ENCODE assay signal across 16 cellular contexts in genomic region chr17:40482722-40483121, GRCh38. TPM values are rescaled to one million over a fixed set of nuclear protein-coding genes. Genes with fewer than 3 reads are reported as not detected.
DNase-seq lines count a peak whose midpoint lies in the region; ATAC-seq, FAIRE-seq and TF ChIP-seq lines count a peak whose summit lies in the region.
"Had no signal": no experiment of that assay in that cellular context is flagged by ENCODE, and none has a peak within 500 bp of the region (broad histone marks: within the 10 kb centered on the region; RNA-seq: fewer than 3 reads in every experiment).

No MANE protein-coding gene starts in this region.

- CTCF ChIA-PET in activated CD8-positive, alpha-beta T cell treated with anti-CD3 and anti-CD28 coated beads for 36 hours (lab: Charles Lee), result interaction anchor here (11.0 kb wide), 1 partner anchor 49 kb away, joined by 158 read pairs; no protein-coding TSS in a partner anchor

- TF ChIP-seq CTCF in activated CD8-positive, alpha-beta T cell treated with anti-CD3 and anti-CD28 coated beads for 36 hours (IDR thresholded peaks at IDR 0.05), result no peak
- no peak for TF ChIP-seq CTCF in keratinocyte (optimal IDR thresholded peaks at IDR 0.05 in 1 of 3, IDR thresholded peaks at IDR 0.05 in 1 of 3, conservative IDR thresholded peaks at IDR 0.05 in 1 of 3; ENCODE audit: extremely low read depth in 1 of 3, insufficient read depth in 2 of 3, low read length in 3 of 3)

- H3K4me3 ChIP-seq in CD4-positive, CD25-positive, alpha-beta regulatory T cell (ENCODE audit: low read depth, low read length), result no peak overlapping the region
- H3K4me3 ChIP-seq in keratinocyte (ENCODE audit: control insufficient read depth in 2 of 3, extremely low read depth in 1 of 3, insufficient read depth in 2 of 3, low read depth in 1 of 3, low read length in 3 of 3), result no peak overlapping the region
- H3K4me3 ChIP-seq in HAP-1, result no peak overlapping the region
- H3K4me3 ChIP-seq: prostate gland had no signal

- H3K27me3 ChIP-seq in CD4-positive, CD25-positive, alpha-beta regulatory T cell (ENCODE audit: control insufficient read depth, insufficient read depth, low read length), result no peaks in the 10 kb centered on the region
- H3K27me3 ChIP-seq in keratinocyte (ENCODE audit: control insufficient read depth, extremely low read depth, insufficient read depth, low read length) (no peaks in the 10 kb centered on the region), HAP-1 (ENCODE audit: low read depth) (no peaks in the 10 kb centered on the region)

- H3K36me3 Mint-ChIP-seq in CD4-positive, CD25-positive, alpha-beta regulatory T cell, result no peaks in the 10 kb centered on the region
- peaks cover 4% of the 10 kb centered on the region for H3K36me3 Mint-ChIP-seq in activated CD8-positive, alpha-beta T cell treated with anti-CD3 and anti-CD28 coated beads for 36 hours (ENCODE audit: low read depth)
- H3K36me3 Mint-ChIP-seq: brain, IgD-negative memory B cell had no signal

- H3K4me1 ChIP-seq in CD4-positive, CD25-positive, alpha-beta regulatory T cell (ENCODE audit: control insufficient read depth, insufficient read depth, low read length, poor library complexity, severe bottlenecking), result peaks cover 30% of the 10 kb centered on the region
- peaks cover 55% of the 10 kb centered on the region for H3K4me1 ChIP-seq in keratinocyte (ENCODE audit: control insufficient read depth, extremely low read depth, insufficient read depth, low read length)
- H3K4me1 ChIP-seq in HAP-1, result no peaks in the 10 kb centered on the region

- no peaks in the 10 kb centered on the region for H3K9me3 ChIP-seq in CD4-positive, CD25-positive, alpha-beta regulatory T cell (ENCODE audit: control insufficient read depth in 2 of 2, low read length in 2 of 2)
- H3K9me3 ChIP-seq in keratinocyte (ENCODE audit: control insufficient read depth, low read depth, low read length) (no peaks in the 10 kb centered on the region), HAP-1 (no peaks in the 10 kb centered on the region)
- H3K9me3 ChIP-seq: prostate gland had no signal

- peaks cover 4% of the 10 kb centered on the region for H3K27me3 Mint-ChIP-seq in CD4-positive, CD25-positive, alpha-beta regulatory T cell
- H3K27me3 Mint-ChIP-seq in activated CD8-positive, alpha-beta T cell treated with anti-CD3 and anti-CD28 coated beads for 36 hours, result no peaks in the 10 kb centered on the region

- H2AFZ ChIP-seq in keratinocyte (ENCODE audit: control insufficient read depth, low read length), result no peak overlapping the region

- H3K4me2 ChIP-seq in keratinocyte (ENCODE audit: control insufficient read depth, extremely low read depth, insufficient read depth, low read depth, low read length), result no peak overlapping the region

- H3K9me3 Mint-ChIP-seq in CD4-positive, CD25-positive, alpha-beta regulatory T cell, result no peaks in the 10 kb centered on the region
- peaks cover 2% of the 10 kb centered on the region for H3K9me3 Mint-ChIP-seq in activated CD8-positive, alpha-beta T cell treated with anti-CD3 and anti-CD28 coated beads for 36 hours
- H3K9me3 Mint-ChIP-seq: IgD-negative memory B cell had no signal

- in situ Hi-C loops in HAP-1 (cut with MboI; ENCODE audit: low sequenced_read_pairs), result no loop called here

- H3K9ac ChIP-seq in keratinocyte (ENCODE audit: control insufficient read depth, extremely low read depth, insufficient read depth, low read length), result no peak overlapping the region

- DNase-seq in CD4-positive, CD25-positive, alpha-beta regulatory T cell, result no peak
- DNase-seq in HT-29 (ENCODE audit: low spot score) (peak; percentile 32), keratinocyte (ENCODE audit: low read depth, low spot score) (peak; percentile 66), NCI-H187 treated with DMSO at 0.1 percent for 48 hours (lab: John Stamatoyannopoulos, UW) (no peak), HAP-1 (ENCODE audit: low spot score in 2 of 2) (no peak)
- no peak for DNase-seq in activated CD8-positive, alpha-beta T cell treated with anti-CD3 and anti-CD28 coated beads for 36 hours
- DNase-seq: hypothalamus; NCI-H2081 treated with DMSO at 0.1 percent for 48 hours; NCI-H748 treated with DMSO at 0.1 percent for 48 hours; stimulated activated CD4-positive, alpha-beta T cell treated with anti-CD3 and anti-CD28 coated beads, Interleukin-12 subunit alpha, Interleukin-12 subunit beta, amount 100 ng/mL, for 4 hours had no signal

- H3K27ac ChIP-seq in CD4-positive, CD25-positive, alpha-beta regulatory T cell (ENCODE audit: insufficient read depth, low read length, poor library complexity, severe bottlenecking), result no peak overlapping the region
- peak overlapping the region; percentile 96 for H3K27ac ChIP-seq in keratinocyte (ENCODE audit: control insufficient read depth, insufficient read depth, low read length)
- H3K27ac ChIP-seq: prostate gland had no signal

- no peaks in the 10 kb centered on the region for H3K36me3 ChIP-seq in CD4-positive, CD25-positive, alpha-beta regulatory T cell (ENCODE audit: control insufficient read depth, insufficient read depth, low read length)
- peaks cover 43 to 92% of the 10 kb centered on the region in 2 experiments for H3K36me3 ChIP-seq in keratinocyte (ENCODE audit: control insufficient read depth in 2 of 2, extremely low read depth in 1 of 2, insufficient read depth in 2 of 2, low read length in 2 of 2)
- no peaks in the 10 kb centered on the region for H3K36me3 ChIP-seq in HAP-1 (replicated peaks)
- H3K36me3 ChIP-seq: prostate gland had no signal

- intact Hi-C loops in activated CD8-positive, alpha-beta T cell treated with anti-CD3 and anti-CD28 coated beads for 36 hours (cut with micrococcal nuclease), result loop anchor here (5.0 kb wide), 2 partner anchors 35 to 50 kb away; no protein-coding TSS in a partner anchor

- H3K9me1 ChIP-seq in keratinocyte (ENCODE audit: control insufficient read depth, extremely low read depth, insufficient read depth, low read length), result peaks cover 3% of the 10 kb centered on the region

- POLR2A ChIA-PET in activated CD8-positive, alpha-beta T cell treated with anti-CD3 and anti-CD28 coated beads for 36 hours (lab: Charles Lee), result interaction anchor here (2.2 kb wide), 1 partner anchor 8 kb away, joined by 12 read pairs; no protein-coding TSS in a partner anchor

- H3K4me1 Mint-ChIP-seq in CD4-positive, CD25-positive, alpha-beta regulatory T cell, result peaks cover 13 to 60% (median 30%) of the 10 kb centered on the region in 4 donors
- H3K4me1 Mint-ChIP-seq in activated CD8-positive, alpha-beta T cell treated with anti-CD3 and anti-CD28 coated beads for 36 hours (ENCODE audit: low read depth), result peaks cover 62% of the 10 kb centered on the region

- peaks cover 78% of the 10 kb centered on the region for H4K20me1 ChIP-seq in keratinocyte (ENCODE audit: control insufficient read depth, extremely low read depth, insufficient read depth, low read length)

- no peak for FAIRE-seq in keratinocyte (lab: Jason Lieb, UNC)
- FAIRE-seq: RCC 7860 had no signal

- peak overlapping the region in 1 of 4 donors; percentile 16 for H3K4me3 Mint-ChIP-seq in CD4-positive, CD25-positive, alpha-beta regulatory T cell
- H3K4me3 Mint-ChIP-seq in activated CD8-positive, alpha-beta T cell treated with anti-CD3 and anti-CD28 coated beads for 36 hours, result no peak overlapping the region
- H3K4me3 Mint-ChIP-seq: brain had no signal

- H3K79me2 ChIP-seq in keratinocyte (ENCODE audit: control insufficient read depth, insufficient read depth, low read length), result no peaks in the 10 kb centered on the region

- H3K27ac Mint-ChIP-seq in CD4-positive, CD25-positive, alpha-beta regulatory T cell, result peak overlapping the region; percentile 91 to 99 (median 94)
- H3K27ac Mint-ChIP-seq in activated CD8-positive, alpha-beta T cell treated with anti-CD3 and anti-CD28 coated beads for 36 hours, result peak overlapping the region; percentile 75
- H3K27ac Mint-ChIP-seq: brain had no signal

- no peak for ATAC-seq in CD4-positive, CD25-positive, alpha-beta regulatory T cell (ENCODE audit: low read depth in 2 of 2)
- no peak for ATAC-seq in activated CD8-positive, alpha-beta T cell treated with anti-CD3 and anti-CD28 coated beads for 36 hours
- no peak for ATAC-seq in SK-N-SH treated with all-trans-retinoic acid at 6 μM for 48 hours

- dilution Hi-C loops in keratinocyte (cut with MboI; ENCODE audit: extremely low pct_ligation_motif_present, low sequenced_read_pairs), result no loop called here

TF ChIP-seq in SK-N-SH treated with all-trans-retinoic acid at 6 μM for 48 hours, 23 proteins besides CTCF, POLR2A, EP300 and RAD21 (continues in another document):
- TF ChIP-seq PPARA (CRISPR knock-in tag; IDR thresholded peaks at IDR 0.05; ENCODE audit: borderline replicate concordance) (no peak), SNAI2 (CRISPR knock-in tag; IDR thresholded peaks at IDR 0.05) (no peak)

RNA-seq across cellular contexts. Expression of gene TNS4, which starts 18.7 kb away (rescaled TPM):
- total RNA-seq in CD4-positive, CD25-positive, alpha-beta regulatory T cell, result 1.1 TPM
- polyA plus RNA-seq in CD4-positive, CD25-positive, alpha-beta regulatory T cell, result under 1 TPM in 1 of 4 donors, not detected in 3; 0.16 TPM
- 148 and 187 TPM in 2 replicates for total RNA-seq in HT-29 (2014; rRNA removed; shearing (Covaris generic))
- 1 to 10 TPM; 5.8 to 6.3 TPM for total RNA-seq in activated CD8-positive, alpha-beta T cell treated with anti-CD3 and anti-CD28 coated beads for 36 hours
- polyA plus RNA-seq in keratinocyte, result 129 to 171 TPM (median 160 TPM) in 3 replicates
- 182 TPM for polyA plus RNA-seq in keratinocyte (2011; ENCODE audit: low read depth)
- 162 and 255 TPM in 2 replicates for polyA plus RNA-seq in keratinocyte (2011; cell fraction: cytosol; rRNA removed)
- polyA plus RNA-seq in keratinocyte (2011; cell fraction: nucleus; rRNA removed), result 758 and 1,104 TPM in 2 replicates
- polyA plus RNA-seq in keratinocyte (2012; ENCODE audit: low replicate concordance), result 221 and 630 TPM in 2 replicates
- 229 to 1,669 TPM (median 398 TPM) in 3 replicates for polyA minus RNA-seq in keratinocyte
- polyA minus RNA-seq in keratinocyte (2011; cell fraction: cytosol; rRNA and poly(A)+ RNA removed), result 367 TPM
- polyA minus RNA-seq in keratinocyte (2011; cell fraction: nucleus; rRNA and poly(A)+ RNA removed), result 523 and 706 TPM in 2 replicates
- total RNA-seq: myocyte had no signal
- polyA plus RNA-seq: IgD-negative memory B cell had no signal

RNA-seq across cellular contexts. Expression of gene IGFBP4, which starts 39.5 kb away (rescaled TPM):
- total RNA-seq in CD4-positive, CD25-positive, alpha-beta regulatory T cell, result 3.7 TPM
- polyA plus RNA-seq in CD4-positive, CD25-positive, alpha-beta regulatory T cell, result 1 to 10 TPM in 3 of 4 donors, under 1 TPM in 1; 0.63 to 1.3 (median 1.2) TPM
- 62.5 and 69.6 TPM in 2 replicates for total RNA-seq in HT-29 (2014; rRNA removed; shearing (Covaris generic))
- 10 to 100 TPM; 10.7 to 11.6 TPM for total RNA-seq in activated CD8-positive, alpha-beta T cell treated with anti-CD3 and anti-CD28 coated beads for 36 hours
- 6.0 to 13.8 TPM (median 6.8 TPM) in 3 replicates for polyA plus RNA-seq in keratinocyte
- polyA plus RNA-seq in keratinocyte (2011; ENCODE audit: low read depth), result 0.44 TPM
- 9.2 and 12.4 TPM in 2 replicates for polyA plus RNA-seq in keratinocyte (2011; cell fraction: cytosol; rRNA removed)
- polyA plus RNA-seq in keratinocyte (2011; cell fraction: nucleus; rRNA removed), result 6.5 and 10.0 TPM in 2 replicates
- polyA plus RNA-seq in keratinocyte (2012; ENCODE audit: low replicate concordance), result 5.1 and 17.9 TPM in 2 replicates
- polyA minus RNA-seq in keratinocyte, result 6.8 to 30.7 TPM (median 7.6 TPM) in 3 replicates
- 15.9 TPM for polyA minus RNA-seq in keratinocyte (2011; cell fraction: cytosol; rRNA and poly(A)+ RNA removed)
- polyA minus RNA-seq in keratinocyte (2011; cell fraction: nucleus; rRNA and poly(A)+ RNA removed), result 3.8 and 6.0 TPM in 2 replicates

Comparison
In these comparisons a context has a peak if more than half of its experiments do, and no peak if none do; other contexts are left out.
1. DNase-seq: peak in HT-29 (single experiment) and keratinocyte (single experiment); none in CD4-positive, CD25-positive, alpha-beta regulatory T cell (0 of 3), activated CD8-positive, alpha-beta T cell treated with anti-CD3 and anti-CD28 coated beads for 36 hours (single experiment), NCI-H187 treated with DMSO at 0.1 percent for 48 hours (single experiment) and HAP-1 (0 of 2).
2. RNA of gene TNS4, which starts 18.7 kb away (total RNA-seq): 148 to 187 TPM in HT-29; 5.8 to 6.3 TPM in activated CD8-positive, alpha-beta T cell treated with anti-CD3 and anti-CD28 coated beads for 36 hours and 1.1 TPM in CD4-positive, CD25-positive, alpha-beta regulatory T cell (single experiment); every median in the first group is over 10 times any median in the second.